In the genomic region with DNA sequence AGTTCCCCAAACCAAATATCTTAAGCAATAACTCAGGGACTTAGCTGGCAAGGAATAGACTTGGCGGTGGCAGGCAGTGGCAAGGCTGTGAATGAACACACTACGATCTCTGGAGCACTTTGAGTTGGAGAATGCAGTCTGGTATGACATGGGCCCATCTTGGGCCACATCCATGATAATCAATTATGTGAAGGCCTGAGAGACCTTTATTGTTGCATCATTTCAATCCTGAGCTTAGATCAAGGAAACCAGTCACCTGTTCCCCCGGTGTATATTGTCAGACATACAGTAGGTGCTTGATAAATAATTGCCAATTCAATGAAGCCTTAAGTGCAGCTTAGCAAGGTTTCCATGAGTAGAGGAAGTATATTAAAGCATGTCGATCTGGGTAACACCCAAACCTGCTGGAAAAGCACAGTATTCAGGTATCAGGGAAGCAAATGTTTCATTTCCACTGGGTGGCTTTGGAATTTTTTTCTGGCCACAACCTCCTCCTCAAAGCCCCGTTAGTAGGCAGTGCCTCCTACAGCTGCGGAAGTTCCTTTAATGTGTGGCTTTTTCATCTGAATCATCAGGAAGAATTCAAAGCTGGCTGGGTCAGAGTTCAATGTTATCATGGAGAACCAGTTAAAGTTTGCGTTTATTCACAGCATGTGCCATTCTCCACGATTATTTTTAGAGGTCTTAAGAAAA, we compare ENCODE assay signal across 1 cellular context.
TF ChIP-seq lines count a peak whose summit lies in the region.

No MANE protein-coding gene starts in this region.

TF ChIP-seq in K562, 482 proteins besides CTCF, POLR2A, EP300 and RAD21 (continued from another document):
- TF ChIP-seq MGA (IDR thresholded peaks at IDR 0.05) (no peak), ZNF79 (CRISPR knock-in tag; IDR thresholded peaks at IDR 0.05; ENCODE audit: low read depth) (no peak), ZMIZ1 (IDR thresholded peaks at IDR 0.05; ENCODE audit: low read depth in 2 of 2, low read length in 2 of 2) (0 out of 4 replicates have a peak, but pooled peaks of 1 of the 2 experiments have one; percentile 35), NR2C2 (CRISPR knock-in tag; IDR thresholded peaks at IDR 0.05) (no peak), NR2C2 (tag; IDR thresholded peaks at IDR 0.05) (peak; percentile 89), ATF6 (CRISPR knock-in tag; IDR thresholded peaks at IDR 0.05) (0 out of 2 replicates have a peak, but pooled peaks have one; percentile 12), EP400 (IDR thresholded peaks at IDR 0.05) (peak; percentile 22; the same call in 1 of the 2 replicates), DPF2 (IDR thresholded peaks at IDR 0.05) (peak; percentile 50; the same call in 1 of the 2 replicates), HDAC6 (IDR thresholded peaks at IDR 0.05; ENCODE audit: low read depth, low read length) (no peak), ZNF75A (CRISPR knock-in tag; IDR thresholded peaks at IDR 0.05) (no peak), RCOR1 (IDR thresholded peaks at IDR 0.05; ENCODE audit: borderline replicate concordance in 1 of 2, low read depth in 2 of 2, low read length in 2 of 2) (peak in 1 of 2 experiments; percentile 62; a peak in 1 of 4 replicates), STAG1 (CRISPR knock-in tag; IDR thresholded peaks at IDR 0.05; ENCODE audit: borderline replicate concordance) (no peak), GATAD2B (IDR thresholded peaks at IDR 0.05; ENCODE audit: borderline replicate concordance) (no peak), CREM (IDR thresholded peaks at IDR 0.05; ENCODE audit: low read depth) (0 out of 2 replicates have a peak, but pooled peaks have one; percentile 36), RBM17 (IDR thresholded peaks at IDR 0.05; ENCODE audit: borderline replicate concordance, low read depth, low read length) (no peak), ELF2 (CRISPR knock-in tag; IDR thresholded peaks at IDR 0.05) (no peak), JUND (IDR thresholded peaks at IDR 0.05; ENCODE audit: borderline replicate concordance, low read depth, low read length) (peak; percentile 57; the same call in 1 of the 2 replicates), JUND (tag; IDR thresholded peaks at IDR 0.05; ENCODE audit: borderline replicate concordance, low read depth, low read length) (no peak; the same call in 2 of the 3 replicates), KLF16 (IDR thresholded peaks at IDR 0.05) (peak; percentile 50; the same call in 1 of the 2 replicates), SMAD4 (CRISPR knock-in tag; conservative IDR thresholded peaks at IDR 0.05) (0 out of 2 replicates have a peak, but pooled peaks have one; percentile 9), NCOR1 (IDR thresholded peaks at IDR 0.05) (peak; percentile 36; the same call in 1 of the 2 replicates), ZNF436 (CRISPR knock-in tag; IDR thresholded peaks at IDR 0.05) (no peak), SMARCE1 (IDR thresholded peaks at IDR 0.05) (peak; percentile 79), CHCHD3 (CRISPR knock-in tag; IDR thresholded peaks at IDR 0.05) (no peak), HDAC3 (IDR thresholded peaks at IDR 0.05; ENCODE audit: borderline replicate concordance, partially characterized antibody) (no peak), ARID1B (IDR thresholded peaks at IDR 0.05) (peak; percentile 72), POLR2AphosphoS5 (IDR thresholded peaks at IDR 0.05; ENCODE audit: control insufficient read depth, insufficient read depth, low read depth, low read length) (peak; percentile 57; the same call in 1 of the 2 replicates), POLR2G (IDR thresholded peaks at IDR 0.05; ENCODE audit: low read depth, low read length) (no peak), BHLHE40 (IDR thresholded peaks at IDR 0.05; ENCODE audit: low read length) (peak; percentile 27; the same call in 1 of the 2 replicates), VEZF1 (CRISPR knock-in tag; IDR thresholded peaks at IDR 0.05) (0 out of 2 replicates have a peak, but pooled peaks have one; percentile 8)
- TF ChIP-seq, protein P1, sequence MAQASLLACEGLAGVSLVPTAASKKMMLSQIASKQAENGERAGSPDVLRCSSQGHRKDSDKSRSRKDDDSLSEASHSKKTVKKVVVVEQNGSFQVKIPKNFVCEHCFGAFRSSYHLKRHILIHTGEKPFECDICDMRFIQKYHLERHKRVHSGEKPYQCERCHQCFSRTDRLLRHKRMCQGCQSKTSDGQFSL (CRISPR knock-in tag; IDR thresholded peaks at IDR 0.05): no peak
- TF ChIP-seq, protein P1 (tag; IDR thresholded peaks at IDR 0.05): no peak
